Comparison of ENCODE assay signal across 1 cellular context in the genomic region with DNA sequence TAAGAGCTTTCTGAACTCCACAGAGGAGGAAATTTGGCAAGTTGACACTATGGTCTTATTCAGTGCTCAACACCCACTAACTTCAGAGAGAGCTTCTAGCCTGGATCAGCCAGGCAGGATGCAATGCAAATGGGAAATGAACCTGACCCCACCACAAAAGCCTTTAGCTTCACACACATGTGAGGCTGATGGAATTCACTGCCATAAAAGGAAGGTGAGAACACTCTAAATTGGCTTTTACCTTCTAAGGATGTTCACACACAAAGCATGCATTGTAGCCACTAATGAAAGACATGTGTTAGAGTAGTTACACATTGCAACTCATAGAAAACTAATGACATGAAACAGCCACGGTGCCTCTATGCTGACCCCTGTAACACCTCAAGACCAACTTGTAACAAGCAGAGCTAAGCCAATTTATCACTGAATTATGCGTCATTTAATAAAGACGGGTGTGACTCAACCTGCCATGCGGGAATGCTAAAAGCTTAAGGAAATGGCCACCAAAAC.
TF ChIP-seq lines count a peak whose summit lies in the region.

No MANE protein-coding gene starts in this region.

TF ChIP-seq in H1, 55 proteins besides CTCF, POLR2A, EP300 and RAD21 (continued from another document):
- TF ChIP-seq JUND (IDR thresholded peaks at IDR 0.05; ENCODE audit: low read length) (no peak), CBX5 (IDR thresholded peaks at IDR 0.05; ENCODE audit: low read depth, low read length) (no peak), RBBP5 (IDR thresholded peaks at IDR 0.05; ENCODE audit: borderline replicate concordance, low read depth, low read length) (no peak), SIRT6 (IDR thresholded peaks at IDR 0.05; ENCODE audit: low read length) (no peak), YY1 (IDR thresholded peaks at IDR 0.05; ENCODE audit: low read depth, low read length) (no peak), SP1 (IDR thresholded peaks at IDR 0.05; ENCODE audit: low read depth, low read length) (no peak), GTF2F1 (IDR thresholded peaks at IDR 0.05; ENCODE audit: borderline replicate concordance, low read depth, low read length) (no peak), CHD2 (IDR thresholded peaks at IDR 0.05; ENCODE audit: low read length) (no peak)
TF ChIP-seq in H1: peak in this region for 0.
